ENCODE assay signal across 10 cellular contexts in genomic region chr2:177239053-177239452, GRCh38. TPM values are rescaled to one million over a fixed set of nuclear protein-coding genes. Genes with fewer than 3 reads are reported as not detected.
DNase-seq lines count a peak whose midpoint lies in the region; ATAC-seq and TF ChIP-seq lines count a peak whose summit lies in the region.
"Had no signal": no experiment of that assay in that cellular context is flagged by ENCODE, and none has a peak within 500 bp of the region (broad histone marks: within the 10 kb centered on the region; RNA-seq: fewer than 3 reads in every experiment).

No MANE protein-coding gene starts in this region.

- DNase-seq in right atrium auricular region (ENCODE audit: low spot score) (no peak), cardiac septum (ENCODE audit: low spot score) (no peak), nephron progenitor cell (no peak), vagina (ENCODE audit: extremely low spot score in 2 of 2) (no peak), iPS-NIHi11 (ENCODE audit: low spot score) (no peak), SW 1271 (lab: John Stamatoyannopoulos, UW) (no peak), Kasumi-1 (lab: John Stamatoyannopoulos, UW) (no peak)
- no peak for DNase-seq in effector memory CD8-positive, alpha-beta T cell
- DNase-seq: stimulated activated CD4-positive, alpha-beta T cell treated with anti-CD3 and anti-CD28 coated beads, Interleukin-2, amount 100 ng/mL, for 48 hours had no signal

- no peak for TF ChIP-seq POLR2A in vagina (IDR thresholded peaks at IDR 0.05)

- H3K9me3 Mint-ChIP-seq in effector memory CD8-positive, alpha-beta T cell = no peaks in the 10 kb centered on the region
- no peaks in the 10 kb centered on the region for H3K9me3 Mint-ChIP-seq in nephron progenitor cell

- TF ChIP-seq CTCF in right atrium auricular region (IDR thresholded peaks at IDR 0.05) (no peak), nephron progenitor cell (IDR thresholded peaks at IDR 0.05) (no peak), vagina (IDR thresholded peaks at IDR 0.05) (no peak)

- no peak for ATAC-seq in effector memory CD8-positive, alpha-beta T cell (replicated peaks)
- ATAC-seq: HCT116 had no signal

- peaks cover 11% of the 10 kb centered on the region for H3K36me3 ChIP-seq in right atrium auricular region
- H3K36me3 ChIP-seq in vagina = peaks cover 0 to 9% of the 10 kb centered on the region in 2 donors

- H3K4me1 ChIP-seq in right atrium auricular region = peaks cover 0 to 91% of the 10 kb centered on the region in 2 donors
- peaks cover 95% of the 10 kb centered on the region for H3K4me1 ChIP-seq in vagina

- H3K4me1 Mint-ChIP-seq in effector memory CD8-positive, alpha-beta T cell (ENCODE audit: low read depth in 2 of 2) = peaks cover 41 to 72% of the 10 kb centered on the region in 2 donors
- H3K4me1 Mint-ChIP-seq in nephron progenitor cell = peaks cover 39% of the 10 kb centered on the region

- peaks cover 53% of the 10 kb centered on the region for H3K36me3 Mint-ChIP-seq in effector memory CD8-positive, alpha-beta T cell (ENCODE audit: insufficient read depth)
- peaks cover 24% of the 10 kb centered on the region for H3K36me3 Mint-ChIP-seq in nephron progenitor cell (ENCODE audit: low read depth)

- H3K27ac Mint-ChIP-seq in effector memory CD8-positive, alpha-beta T cell = peak overlapping the region; percentile 41 to 85
- H3K27ac Mint-ChIP-seq in nephron progenitor cell = peak overlapping the region; percentile 80

- intact Hi-C loops in cardiac septum (cut with DNase I) = no loop called here
- intact Hi-C loops in vagina (cut with DNase I) = no loop called here

- no peaks in the 10 kb centered on the region for H3K27me3 Mint-ChIP-seq in effector memory CD8-positive, alpha-beta T cell
- no peaks in the 10 kb centered on the region for H3K27me3 Mint-ChIP-seq in nephron progenitor cell (ENCODE audit: low read depth, poor library complexity)

- H3K27me3 ChIP-seq in right atrium auricular region (no peaks in the 10 kb centered on the region), vagina (no peaks in the 10 kb centered on the region)

- H3K27ac ChIP-seq in right atrium auricular region = peak overlapping the region; percentile 82 to 89
- peak overlapping the region; percentile 65 for H3K27ac ChIP-seq in vagina

- H3K4me3 Mint-ChIP-seq in effector memory CD8-positive, alpha-beta T cell = peak overlapping the region; percentile 51 to 65
- H3K4me3 Mint-ChIP-seq in nephron progenitor cell = no peak overlapping the region

- H3K4me3 ChIP-seq in right atrium auricular region = no peak overlapping the region
- no peak overlapping the region for H3K4me3 ChIP-seq in vagina

- H3K9me3 ChIP-seq in right atrium auricular region = no peaks in the 10 kb centered on the region
- no peaks in the 10 kb centered on the region for H3K9me3 ChIP-seq in vagina

RNA-seq across cellular contexts. Expression of gene NFE2L2, which starts 25.5 kb away (rescaled TPM):
- total RNA-seq in right atrium auricular region (10 to 100 TPM; 68.2 to 84.1 TPM), cardiac septum (66.5 TPM), vagina (147 TPM)

RNA-seq across cellular contexts. Expression of gene HNRNPA3, which starts 26.5 kb away (rescaled TPM):
- total RNA-seq in right atrium auricular region (10 to 100 TPM; 24.1 to 28.1 TPM), cardiac septum (95.7 TPM), vagina (77.8 TPM)
